Comparison of ENCODE assay signal across 1 cellular context in the genomic region with DNA sequence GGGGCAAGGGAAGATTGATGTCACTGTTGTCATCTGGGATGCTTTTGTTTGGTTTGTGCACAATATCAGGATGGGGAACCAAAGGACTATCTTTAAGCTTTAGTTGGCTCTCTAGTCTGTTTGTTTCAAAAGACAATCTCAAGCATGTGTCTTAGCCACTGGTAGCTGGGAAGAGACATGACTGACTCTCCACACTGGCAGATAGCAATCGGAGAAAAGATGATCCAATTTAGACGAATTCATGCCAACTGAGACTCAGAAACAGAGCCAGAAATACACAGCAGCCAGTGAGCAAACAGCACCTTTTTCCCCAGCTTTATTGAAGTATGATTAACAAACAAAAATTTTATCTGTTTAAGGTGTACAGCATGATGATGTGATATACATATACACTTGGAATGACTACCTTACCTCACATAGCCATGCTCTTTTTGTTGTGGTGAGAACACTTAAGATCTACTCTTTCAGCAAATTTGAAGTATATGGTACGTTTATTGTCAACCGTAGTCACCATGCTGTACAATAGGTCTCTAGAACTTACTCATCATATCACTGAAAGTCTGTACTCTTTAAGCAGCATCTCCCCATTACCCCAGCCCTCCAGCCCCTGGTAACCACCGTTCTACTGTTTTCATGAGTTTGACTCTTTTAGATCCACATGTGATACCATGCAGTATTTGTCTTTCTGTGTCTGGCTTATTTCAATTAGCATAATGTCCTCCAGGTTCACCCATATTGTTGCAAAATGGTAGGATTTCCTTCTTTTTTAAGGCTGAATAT.
TF ChIP-seq lines count a peak whose summit lies in the region.

No MANE protein-coding gene starts in this region.

TF ChIP-seq in SK-N-SH, 30 proteins besides CTCF, POLR2A, EP300 and RAD21 (continued from another document):
- TF ChIP-seq, protein P1, sequence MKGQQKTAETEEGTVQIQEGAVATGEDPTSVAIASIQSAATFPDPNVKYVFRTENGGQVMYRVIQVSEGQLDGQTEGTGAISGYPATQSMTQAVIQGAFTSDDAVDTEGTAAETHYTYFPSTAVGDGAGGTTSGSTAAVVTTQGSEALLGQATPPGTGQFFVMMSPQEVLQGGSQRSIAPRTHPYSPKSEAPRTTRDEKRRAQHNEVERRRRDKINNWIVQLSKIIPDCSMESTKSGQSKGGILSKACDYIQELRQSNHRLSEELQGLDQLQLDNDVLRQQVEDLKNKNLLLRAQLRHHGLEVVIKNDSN (IDR thresholded peaks at IDR 0.05; ENCODE audit: borderline replicate concordance, low read depth) = no peak
- TF ChIP-seq RXRA (IDR thresholded peaks at IDR 0.05; ENCODE audit: borderline replicate concordance, low read depth) = no peak
- TF ChIP-seq, protein P2, sequence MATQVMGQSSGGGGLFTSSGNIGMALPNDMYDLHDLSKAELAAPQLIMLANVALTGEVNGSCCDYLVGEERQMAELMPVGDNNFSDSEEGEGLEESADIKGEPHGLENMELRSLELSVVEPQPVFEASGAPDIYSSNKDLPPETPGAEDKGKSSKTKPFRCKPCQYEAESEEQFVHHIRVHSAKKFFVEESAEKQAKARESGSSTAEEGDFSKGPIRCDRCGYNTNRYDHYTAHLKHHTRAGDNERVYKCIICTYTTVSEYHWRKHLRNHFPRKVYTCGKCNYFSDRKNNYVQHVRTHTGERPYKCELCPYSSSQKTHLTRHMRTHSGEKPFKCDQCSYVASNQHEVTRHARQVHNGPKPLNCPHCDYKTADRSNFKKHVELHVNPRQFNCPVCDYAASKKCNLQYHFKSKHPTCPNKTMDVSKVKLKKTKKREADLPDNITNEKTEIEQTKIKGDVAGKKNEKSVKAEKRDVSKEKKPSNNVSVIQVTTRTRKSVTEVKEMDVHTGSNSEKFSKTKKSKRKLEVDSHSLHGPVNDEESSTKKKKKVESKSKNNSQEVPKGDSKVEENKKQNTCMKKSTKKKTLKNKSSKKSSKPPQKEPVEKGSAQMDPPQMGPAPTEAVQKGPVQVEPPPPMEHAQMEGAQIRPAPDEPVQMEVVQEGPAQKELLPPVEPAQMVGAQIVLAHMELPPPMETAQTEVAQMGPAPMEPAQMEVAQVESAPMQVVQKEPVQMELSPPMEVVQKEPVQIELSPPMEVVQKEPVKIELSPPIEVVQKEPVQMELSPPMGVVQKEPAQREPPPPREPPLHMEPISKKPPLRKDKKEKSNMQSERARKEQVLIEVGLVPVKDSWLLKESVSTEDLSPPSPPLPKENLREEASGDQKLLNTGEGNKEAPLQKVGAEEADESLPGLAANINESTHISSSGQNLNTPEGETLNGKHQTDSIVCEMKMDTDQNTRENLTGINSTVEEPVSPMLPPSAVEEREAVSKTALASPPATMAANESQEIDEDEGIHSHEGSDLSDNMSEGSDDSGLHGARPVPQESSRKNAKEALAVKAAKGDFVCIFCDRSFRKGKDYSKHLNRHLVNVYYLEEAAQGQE (IDR thresholded peaks at IDR 0.05; ENCODE audit: low read depth, low read length) = no peak
- TF ChIP-seq CHD2 (IDR thresholded peaks at IDR 0.05; ENCODE audit: low read length, partially characterized antibody) = peak; percentile 61
- TF ChIP-seq, protein P3, sequence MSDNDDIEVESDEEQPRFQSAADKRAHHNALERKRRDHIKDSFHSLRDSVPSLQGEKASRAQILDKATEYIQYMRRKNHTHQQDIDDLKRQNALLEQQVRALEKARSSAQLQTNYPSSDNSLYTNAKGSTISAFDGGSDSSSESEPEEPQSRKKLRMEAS (IDR thresholded peaks at IDR 0.05; ENCODE audit: low read depth) = peak; percentile 58; the same call in 1 of the 2 replicates
- no peak for TF ChIP-seq NRF1 (IDR thresholded peaks at IDR 0.05; ENCODE audit: low read depth, low read length)
- TF ChIP-seq MEF2A (IDR thresholded peaks at IDR 0.05; ENCODE audit: borderline replicate concordance, low read depth) = no peak
- TF ChIP-seq SIN3A (IDR thresholded peaks at IDR 0.05; ENCODE audit: borderline replicate concordance, low read depth, low read length) = no peak
- TF ChIP-seq, protein P4, sequence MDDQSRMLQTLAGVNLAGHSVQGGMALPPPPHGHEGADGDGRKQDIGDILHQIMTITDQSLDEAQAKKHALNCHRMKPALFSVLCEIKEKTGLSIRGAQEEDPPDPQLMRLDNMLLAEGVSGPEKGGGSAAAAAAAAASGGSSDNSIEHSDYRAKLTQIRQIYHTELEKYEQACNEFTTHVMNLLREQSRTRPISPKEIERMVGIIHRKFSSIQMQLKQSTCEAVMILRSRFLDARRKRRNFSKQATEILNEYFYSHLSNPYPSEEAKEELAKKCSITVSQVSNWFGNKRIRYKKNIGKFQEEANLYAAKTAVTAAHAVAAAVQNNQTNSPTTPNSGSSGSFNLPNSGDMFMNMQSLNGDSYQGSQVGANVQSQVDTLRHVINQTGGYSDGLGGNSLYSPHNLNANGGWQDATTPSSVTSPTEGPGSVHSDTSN (IDR thresholded peaks at IDR 0.05) = peak; percentile 73
- TF ChIP-seq YY1 (IDR thresholded peaks at IDR 0.05; ENCODE audit: low read depth) = no peak
- TF ChIP-seq TEAD4 (IDR thresholded peaks at IDR 0.05; ENCODE audit: borderline replicate concordance, insufficient read depth) = no peak
- TF ChIP-seq, protein P5, sequence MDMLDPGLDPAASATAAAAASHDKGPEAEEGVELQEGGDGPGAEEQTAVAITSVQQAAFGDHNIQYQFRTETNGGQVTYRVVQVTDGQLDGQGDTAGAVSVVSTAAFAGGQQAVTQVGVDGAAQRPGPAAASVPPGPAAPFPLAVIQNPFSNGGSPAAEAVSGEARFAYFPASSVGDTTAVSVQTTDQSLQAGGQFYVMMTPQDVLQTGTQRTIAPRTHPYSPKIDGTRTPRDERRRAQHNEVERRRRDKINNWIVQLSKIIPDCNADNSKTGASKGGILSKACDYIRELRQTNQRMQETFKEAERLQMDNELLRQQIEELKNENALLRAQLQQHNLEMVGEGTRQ (IDR thresholded peaks at IDR 0.05; ENCODE audit: borderline replicate concordance, low read depth, low read length) = no peak
- TF ChIP-seq MXI1 (IDR thresholded peaks at IDR 0.05; ENCODE audit: low read depth, low read length) = peak; percentile 45; the same call in 1 of the 2 replicates
- peak; percentile 10; the same call in 1 of the 2 replicates for TF ChIP-seq POLR2AphosphoS5 (IDR thresholded peaks at IDR 0.05; ENCODE audit: low read depth, low read length)
- peak; percentile 31; the same call in 1 of the 2 replicates for TF ChIP-seq RCOR1 (IDR thresholded peaks at IDR 0.05; ENCODE audit: low read length)
- peak; percentile 26; the same call in 1 of the 2 replicates for TF ChIP-seq JUND (IDR thresholded peaks at IDR 0.05)
- TF ChIP-seq ELF1 (IDR thresholded peaks at IDR 0.05) = no peak
- peak; percentile 75 for TF ChIP-seq NFIC (IDR thresholded peaks at IDR 0.05; ENCODE audit: borderline replicate concordance)
- TF ChIP-seq, protein P6, sequence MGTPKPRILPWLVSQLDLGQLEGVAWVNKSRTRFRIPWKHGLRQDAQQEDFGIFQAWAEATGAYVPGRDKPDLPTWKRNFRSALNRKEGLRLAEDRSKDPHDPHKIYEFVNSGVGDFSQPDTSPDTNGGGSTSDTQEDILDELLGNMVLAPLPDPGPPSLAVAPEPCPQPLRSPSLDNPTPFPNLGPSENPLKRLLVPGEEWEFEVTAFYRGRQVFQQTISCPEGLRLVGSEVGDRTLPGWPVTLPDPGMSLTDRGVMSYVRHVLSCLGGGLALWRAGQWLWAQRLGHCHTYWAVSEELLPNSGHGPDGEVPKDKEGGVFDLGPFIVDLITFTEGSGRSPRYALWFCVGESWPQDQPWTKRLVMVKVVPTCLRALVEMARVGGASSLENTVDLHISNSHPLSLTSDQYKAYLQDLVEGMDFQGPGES (IDR thresholded peaks at IDR 0.05; ENCODE audit: low read depth, low read length) = no peak
- no peak; the same call in 1 of the 2 replicates for TF ChIP-seq FOXJ3 (CRISPR knock-in tag; IDR thresholded peaks at IDR 0.05)
- TF ChIP-seq FOXM1 (IDR thresholded peaks at IDR 0.05; ENCODE audit: low read depth) = no peak
- no peak for TF ChIP-seq EZH2phosphoT487 (IDR thresholded peaks at IDR 0.05; ENCODE audit: borderline replicate concordance, low read depth)
- TF ChIP-seq SMC3 (IDR thresholded peaks at IDR 0.05; ENCODE audit: low read depth, low read length) = no peak
TF ChIP-seq in SK-N-SH: peak in this region for 10.
